In the genomic region with DNA sequence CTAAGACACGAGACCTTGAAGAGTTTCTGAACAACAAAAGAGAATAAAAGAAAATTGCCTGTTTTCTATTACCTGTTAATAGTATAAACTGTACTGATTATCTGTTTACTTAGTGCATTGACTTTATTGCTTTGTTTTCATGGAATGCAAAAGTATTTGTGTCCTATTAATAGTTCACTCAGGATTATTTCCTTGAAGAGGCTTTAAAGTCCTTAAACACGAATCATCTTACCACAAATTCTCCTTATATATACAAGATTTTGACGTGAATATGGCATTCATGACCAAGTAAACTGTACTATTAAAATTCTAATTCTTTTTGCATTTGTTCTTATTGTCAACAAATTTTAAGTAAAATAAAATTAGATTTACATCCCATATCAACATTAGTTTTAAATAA, we compare ENCODE assay signal across 20 cellular contexts.
"Had no signal": no experiment of that assay in that cellular context is flagged by ENCODE, and none has a peak within 500 bp of the region (broad histone marks: within the 10 kb centered on the region; RNA-seq: fewer than 3 reads in every experiment).

No MANE protein-coding gene starts in this region.

- H3K4me3 ChIP-seq: hepatocyte, lung, tibial nerve had no signal

- H2AFZ ChIP-seq: hepatocyte had no signal

- H3K36me3 Mint-ChIP-seq: activated CD8-positive, alpha-beta memory T cell treated with anti-CD3 and anti-CD28 coated beads, Interleukin-2, amount 10 ng/mL, durations not matched to agents 7 days and 5 days; activated naive CD8-positive, alpha-beta T cell; brain; mesothelial cell of epicardium had no signal

- H3K79me2 ChIP-seq: hepatocyte had no signal

- H3K27ac ChIP-seq: epithelial cell of prostate, hepatocyte, tibial nerve had no signal

- H3K9me3 Mint-ChIP-seq: activated CD4-positive, alpha-beta memory T cell treated with anti-CD3 and anti-CD28 coated beads, Interleukin-2, amount 10 ng/mL, durations not matched to agents 7 days and 5 days; brain; mesothelial cell of epicardium; nephron; stimulated activated naive CD8-positive, alpha-beta T cell treated with anti-CD3 and anti-CD28 coated beads, Interleukin-15, Interleukin-2, amounts not matched to agents 100 ng/mL and 50 ng/mL, for 24 hours had no signal

- H3K9me3 ChIP-seq: tibial nerve had no signal

- H3K4me1 Mint-ChIP-seq: activated CD4-positive, alpha-beta memory T cell treated with anti-CD3 and anti-CD28 coated beads, Interleukin-2, amount 10 ng/mL, durations not matched to agents 7 days and 5 days; activated CD8-positive, alpha-beta memory T cell treated with anti-CD3 and anti-CD28 coated beads, Interleukin-2, amount 10 ng/mL, durations not matched to agents 7 days and 5 days; brain; nephron had no signal

- H3K27me3 Mint-ChIP-seq: activated CD4-positive, alpha-beta memory T cell treated with anti-CD3 and anti-CD28 coated beads, Interleukin-2, amount 10 ng/mL, durations not matched to agents 7 days and 5 days; activated CD8-positive, alpha-beta memory T cell treated with anti-CD3 and anti-CD28 coated beads, Interleukin-2, amount 10 ng/mL, durations not matched to agents 7 days and 5 days; brain; stimulated activated naive CD8-positive, alpha-beta T cell treated with anti-CD3 and anti-CD28 coated beads, Interleukin-15, Interleukin-2, amounts not matched to agents 100 ng/mL and 50 ng/mL, for 24 hours had no signal

- ATAC-seq: activated CD8-positive, alpha-beta memory T cell treated with anti-CD3 and anti-CD28 coated beads, Interleukin-2, amount 10 ng/mL, durations not matched to agents 7 days and 5 days had no signal

- FAIRE-seq: urothelium cell line had no signal

- H3K27me3 ChIP-seq: hepatocyte, tibial nerve had no signal

- H3K4me2 ChIP-seq: hepatocyte had no signal

- H3K36me3 ChIP-seq: tibial nerve had no signal

- H3K4me3 Mint-ChIP-seq: activated CD4-positive, alpha-beta memory T cell treated with anti-CD3 and anti-CD28 coated beads, Interleukin-2, amount 10 ng/mL, durations not matched to agents 7 days and 5 days; activated CD8-positive, alpha-beta memory T cell treated with anti-CD3 and anti-CD28 coated beads, Interleukin-2, amount 10 ng/mL, durations not matched to agents 7 days and 5 days; activated naive CD8-positive, alpha-beta T cell; brain; mesothelial cell of epicardium; nephron; stimulated activated naive CD8-positive, alpha-beta T cell treated with anti-CD3 and anti-CD28 coated beads, Interleukin-15, Interleukin-2, amounts not matched to agents 100 ng/mL and 50 ng/mL, for 24 hours had no signal

- DNase-seq: activated CD4-positive, alpha-beta memory T cell treated with anti-CD3 and anti-CD28 coated beads, Interleukin-2, amount 10 ng/mL, durations not matched to agents 7 days and 5 days; activated CD4-positive, alpha-beta T cell treated with anti-CD3 and anti-CD28 coated beads for 48 hours; activated CD4-positive, CD25-positive, alpha-beta regulatory T cell; activated CD8-positive, alpha-beta memory T cell treated with anti-CD3 and anti-CD28 coated beads, Interleukin-2, amount 10 ng/mL, durations not matched to agents 7 days and 5 days; caudate nucleus; nucleus accumbens; posterior cingulate gyrus; retina; stimulated activated CD4-positive, alpha-beta T cell treated with anti-CD3 and anti-CD28 coated beads, Interleukin-2, amount 100 ng/mL, for 48 hours; T1000 had no signal

- H3K27ac Mint-ChIP-seq: activated CD4-positive, alpha-beta memory T cell treated with anti-CD3 and anti-CD28 coated beads, Interleukin-2, amount 10 ng/mL, durations not matched to agents 7 days and 5 days; activated CD8-positive, alpha-beta memory T cell treated with anti-CD3 and anti-CD28 coated beads, Interleukin-2, amount 10 ng/mL, durations not matched to agents 7 days and 5 days; activated naive CD8-positive, alpha-beta T cell; brain; mesothelial cell of epicardium; nephron; stimulated activated naive CD8-positive, alpha-beta T cell treated with anti-CD3 and anti-CD28 coated beads, Interleukin-15, Interleukin-2, amounts not matched to agents 100 ng/mL and 50 ng/mL, for 24 hours had no signal
